31 cellular contexts compared by ENCODE assay signal in genomic region chr4:5511791-5512190, GRCh38.
DNase-seq lines count a peak whose midpoint lies in the region; ATAC-seq lines count a peak whose summit lies in the region.
"Had no signal": no experiment of that assay in that cellular context is flagged by ENCODE, and none has a peak within 500 bp of the region (broad histone marks: within the 10 kb centered on the region; RNA-seq: fewer than 3 reads in every experiment).

No MANE protein-coding gene starts in this region.

- H3K23ac ChIP-seq in mesenchymal stem cell (ENCODE audit: low read length in 2 of 2), result no peak overlapping the region

- H2BK12ac ChIP-seq in mesenchymal stem cell (ENCODE audit: low read length in 2 of 2), result no peak overlapping the region

- no peak overlapping the region for H4K8ac ChIP-seq in mesenchymal stem cell (ENCODE audit: low read length)

- no peaks in the 10 kb centered on the region for H3K4me1 ChIP-seq in mesenchymal stem cell (ENCODE audit: control insufficient read depth, insufficient read depth, low read depth, low read length)

- H3K79me1 ChIP-seq in mesenchymal stem cell (replicated peaks; ENCODE audit: low read length, poor library complexity, severe bottlenecking), result no peaks in the 10 kb centered on the region

- H2BK15ac ChIP-seq in mesenchymal stem cell (ENCODE audit: low read depth, poor library complexity, severe bottlenecking), result no peak overlapping the region

- H3K27me3 ChIP-seq in mesenchymal stem cell (ENCODE audit: control insufficient read depth in 1 of 2, insufficient read depth in 1 of 2, low read length in 2 of 2), result no peaks in the 10 kb centered on the region
- H3K27me3 ChIP-seq: ovary had no signal

- H3K27ac ChIP-seq in mesenchymal stem cell (ENCODE audit: low read length, poor library complexity, severe bottlenecking), result no peak overlapping the region
- H3K27ac ChIP-seq: KMS-11, ovary, VCaP had no signal

- no peak overlapping the region for H2AFZ ChIP-seq in mesenchymal stem cell (ENCODE audit: low read depth, low read length)

- no peak overlapping the region for H3K4me3 ChIP-seq in mesenchymal stem cell (ENCODE audit: insufficient read depth in 1 of 2, low read depth in 1 of 2, low read length in 2 of 2)
- H3K4me3 ChIP-seq: ovary had no signal

- no peak overlapping the region for H2AK5ac ChIP-seq in mesenchymal stem cell (ENCODE audit: low read length, severe bottlenecking)

- H2BK5ac ChIP-seq in mesenchymal stem cell (ENCODE audit: low read depth, low read length, poor library complexity, severe bottlenecking), result no peak overlapping the region

- no peak overlapping the region for H3K9ac ChIP-seq in mesenchymal stem cell (ENCODE audit: low read length)
- H3K9ac ChIP-seq: KMS-11 had no signal

- no peak overlapping the region for H3K14ac ChIP-seq in mesenchymal stem cell (ENCODE audit: low read length in 2 of 2)

- no peak for ATAC-seq in GM19328 (IDR thresholded peaks at IDR 0.05; ENCODE audit: unreplicated experiment)
- ATAC-seq in GM19351 (IDR thresholded peaks at IDR 0.05; ENCODE audit: unreplicated experiment), result no peak
- ATAC-seq: effector memory CD8-positive, alpha-beta T cell; Panc1; stimulated activated memory B cell treated with anti-CD40 and anti-IgM and Interleukin-4, amounts not matched to agents 10 μg/mL and 1 μg/mL and 100 μg/mL, for 72 hours had no signal

- H3K4ac ChIP-seq in mesenchymal stem cell (ENCODE audit: low read depth in 1 of 2, low read length in 2 of 2), result no peak overlapping the region

- H2BK120ac ChIP-seq in mesenchymal stem cell (ENCODE audit: low read depth, low read length), result no peak overlapping the region

- H4K91ac ChIP-seq in mesenchymal stem cell (ENCODE audit: low read length), result no peak overlapping the region

- peaks cover 0 to 9% of the 10 kb centered on the region in 2 experiments for H3K36me3 ChIP-seq in mesenchymal stem cell (ENCODE audit: control insufficient read depth in 1 of 2, insufficient read depth in 2 of 2, low read depth in 1 of 2, low read length in 2 of 2)
- H3K36me3 ChIP-seq: ovary had no signal

- no peaks in the 10 kb centered on the region for H3K9me3 ChIP-seq in mesenchymal stem cell (ENCODE audit: control insufficient read depth, low read length)
- H3K9me3 ChIP-seq: ovary had no signal

- no peak overlapping the region for H3K4me2 ChIP-seq in mesenchymal stem cell (ENCODE audit: low read length, poor library complexity, severe bottlenecking)
- H3K4me2 ChIP-seq: KMS-11 had no signal

- DNase-seq in GM04503 (ENCODE audit: low read depth), result peak; percentile 15
- peak; percentile 70 for DNase-seq in amniotic epithelial cell (ENCODE audit: low read depth)
- peak; percentile 42 for DNase-seq in fibroblast of gingiva (ENCODE audit: low read depth)
- DNase-seq in mesenchymal stem cell, result peak; percentile 18
- DNase-seq in DMS 273 (lab: John Stamatoyannopoulos, UW; ENCODE audit: unreplicated experiment), result no peak
- DNase-seq in nucleus accumbens (lab: John Stamatoyannopoulos, UW), result no peak
- DNase-seq: activated CD4-positive, alpha-beta T cell treated with anti-CD3 and anti-CD28 coated beads for 48 hours; activated CD8-positive, alpha-beta memory T cell treated with anti-CD3 and anti-CD28 coated beads for 24 hours; activated naive CD4-positive, alpha-beta T cell treated with anti-CD3 and anti-CD28 coated beads, Interleukin-2, amount 50 U/mL, for 16 hours; activated T-cell treated with anti-CD3 and anti-CD28 coated beads for 4 hours; amygdala; C1 segment of cervical spinal cord; caudate nucleus; COR-L47; DMS79; effector memory CD8-positive, alpha-beta T cell; erythroblast; H7; MV-4-11; NCI-H146; NCI-H2107; NCI-H446; NCI-H774; ovary; substantia nigra had no signal

- H3K18ac ChIP-seq in mesenchymal stem cell (ENCODE audit: low read depth in 1 of 2, low read length in 2 of 2), result no peak overlapping the region

Comparison
In these comparisons a context has a peak if more than half of its experiments do, and no peak if none do; other contexts are left out.
1. DNase-seq: peak in GM04503 (single experiment), amniotic epithelial cell (single experiment), fibroblast of gingiva (single experiment) and mesenchymal stem cell (single experiment); none in DMS 273 (single experiment) and nucleus accumbens (0 of 56).